In the genomic region with DNA sequence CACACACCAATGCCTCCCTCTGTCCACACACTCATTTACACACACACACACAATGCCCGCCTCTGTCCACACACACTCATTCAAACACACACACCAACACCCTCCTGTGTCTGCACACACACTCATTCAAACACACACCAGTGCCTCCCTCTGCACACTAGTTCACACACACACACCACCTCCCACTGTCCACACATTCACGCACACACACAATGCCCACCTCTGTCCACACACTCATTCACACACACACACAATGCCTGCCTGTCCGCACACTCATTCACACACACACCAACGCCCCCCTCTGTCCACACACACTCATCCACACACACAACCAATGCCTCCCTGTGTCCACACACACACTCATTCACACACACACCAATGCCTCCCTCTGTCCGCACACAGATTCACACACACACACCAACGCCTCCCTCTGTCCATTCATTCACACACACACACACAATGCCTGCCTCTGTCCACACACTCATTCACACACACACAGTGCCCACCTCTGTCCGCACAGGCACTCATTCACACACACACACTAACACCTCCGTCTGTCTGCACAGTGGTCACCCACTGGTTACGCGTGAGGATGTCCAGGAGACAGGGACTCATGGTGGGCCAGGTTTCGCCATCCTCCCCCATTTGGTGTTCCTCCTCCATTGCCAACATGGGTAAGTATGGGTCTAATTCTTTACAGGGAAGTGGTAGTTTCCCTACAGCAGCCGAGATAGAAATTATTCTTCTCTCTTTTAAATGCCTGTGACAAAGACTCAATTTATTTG, we compare ENCODE assay signal across 25 cellular contexts.
"Had no signal": no experiment of that assay in that cellular context is flagged by ENCODE, and none has a peak within 500 bp of the region (broad histone marks: within the 10 kb centered on the region; RNA-seq: fewer than 3 reads in every experiment).

No MANE protein-coding gene starts in this region.

- DNase-seq: islet precursor cell; left ventricle myocardium inferior; mesendoderm; naive B cell; natural killer cell; nephron progenitor cell; ovary; retina; right cardiac atrium; sigmoid colon; small intestine; spleen; stimulated activated CD4-positive, alpha-beta T cell treated with anti-CD3 and anti-CD28 coated beads, Interleukin-4, amount 100 ng/mL, for 24 hours; stimulated activated naive CD4-positive, alpha-beta T cell; tibial artery; trophoblast cell; upper lobe of right lung; uterus had no signal

- H3K9ac ChIP-seq: neural progenitor cell had no signal

- H3K79me2 ChIP-seq: hepatocyte had no signal

- H3K4me1 ChIP-seq: left ventricle myocardium inferior, neural progenitor cell, prostate gland, sigmoid colon, spleen, upper lobe of right lung, uterus had no signal

- H3K4me2 ChIP-seq: hepatocyte, neural progenitor cell had no signal

- FAIRE-seq: small intestine had no signal

- H3K36me3 ChIP-seq: left ventricle myocardium inferior, neural progenitor cell, ovary, prostate gland, sigmoid colon, spleen, suprapubic skin, thoracic aorta, tibial artery, upper lobe of right lung, uterus had no signal

- H2AFZ ChIP-seq: hepatocyte, neural progenitor cell had no signal

- ATAC-seq: right cardiac atrium; stimulated activated effector memory CD8-positive, alpha-beta T cell treated with anti-CD3 and anti-CD28 coated beads, Interleukin-12 subunit alpha, Interleukin-12 subunit beta, amount 100 ng/mL, for 72 hours; upper lobe of right lung had no signal

- H3K4me3 ChIP-seq: hepatocyte, left ventricle myocardium inferior, lung, neural progenitor cell, ovary, prostate gland, sigmoid colon, spleen, suprapubic skin, thoracic aorta, tibial artery, upper lobe of right lung, uterus had no signal

- H3K27me3 ChIP-seq: hepatocyte, neural progenitor cell, ovary, sigmoid colon, spleen, suprapubic skin, tibial artery, upper lobe of right lung, uterus had no signal

- H3K27ac ChIP-seq: hepatocyte, left ventricle myocardium inferior, neural progenitor cell, ovary, prostate gland, sigmoid colon, spleen, suprapubic skin, thoracic aorta, tibial artery, upper lobe of right lung, uterus had no signal

- H3K9me3 ChIP-seq: left ventricle myocardium inferior, ovary, prostate gland, sigmoid colon, spleen, suprapubic skin, thoracic aorta, tibial artery, upper lobe of right lung, uterus had no signal
